ENCODE assay signal across 5 cellular contexts in the genomic region with DNA sequence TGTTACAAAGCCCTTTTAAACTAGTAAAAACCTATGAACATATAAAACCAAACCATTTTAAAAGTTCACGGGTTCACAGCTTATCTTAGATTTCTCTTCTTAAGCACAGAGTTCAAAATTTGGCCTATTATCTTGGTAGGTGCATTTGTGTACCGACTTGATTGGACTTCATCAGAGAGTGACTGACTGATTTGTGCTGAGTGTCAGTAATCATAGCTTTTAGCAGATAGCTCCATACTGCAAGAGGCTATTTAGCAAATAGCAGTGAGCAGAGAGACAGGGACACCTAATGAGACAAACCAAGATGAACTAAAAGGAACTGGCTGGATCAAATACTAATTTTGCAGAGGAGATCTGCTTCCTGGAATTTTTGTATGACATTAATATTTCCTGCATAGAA.
"Had no signal": no experiment of that assay in that cellular context is flagged by ENCODE, and none has a peak within 500 bp of the region (broad histone marks: within the 10 kb centered on the region; RNA-seq: fewer than 3 reads in every experiment).

No MANE protein-coding gene starts in this region.

- ATAC-seq: GM23338, K562 had no signal

- DNase-seq: H9, HCEC 1CT, IMR-90 had no signal

- H3K4me3 ChIP-seq: GM23338, K562 had no signal
